1 cellular context compared by ENCODE assay signal in the genomic region with DNA sequence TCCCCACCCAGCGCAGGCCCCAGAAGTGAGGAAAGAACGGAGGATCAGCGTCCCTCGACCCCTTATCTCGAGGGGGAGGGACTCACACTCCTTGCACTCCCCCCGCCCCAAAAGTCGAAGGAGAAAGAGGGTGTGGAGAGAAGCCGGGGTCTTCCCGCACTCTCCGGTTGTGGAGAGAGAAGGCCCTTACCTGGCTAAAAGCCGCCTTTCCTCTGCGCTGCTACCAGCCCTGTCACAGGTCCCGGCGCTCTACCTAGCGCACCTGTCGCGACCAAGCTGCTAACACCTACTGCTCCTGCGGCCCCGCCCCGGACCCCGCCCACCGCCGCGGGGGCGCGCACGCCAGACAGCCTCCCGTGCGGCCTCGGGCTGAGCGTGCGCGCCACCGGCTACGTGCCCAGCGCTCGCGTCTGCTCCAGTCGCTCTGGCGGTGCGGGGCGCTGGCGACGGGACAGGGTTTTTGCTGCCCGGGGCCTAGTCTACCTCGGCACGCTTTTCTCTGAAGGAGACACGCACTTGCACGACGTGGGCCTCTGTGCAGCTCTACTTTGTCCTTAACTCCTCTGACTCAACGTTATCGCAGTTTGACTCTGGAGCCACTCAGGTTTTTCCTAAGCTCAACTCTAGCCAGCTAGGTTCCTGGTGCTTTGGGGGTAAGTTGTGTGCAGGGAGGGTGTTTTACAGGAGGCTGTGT.
A peak's percentile ranks its signal among the peaks of the same experiment; 100 is the strongest.
TF ChIP-seq lines count a peak whose summit lies in the region.

A gene (minus strand): TSS at position 291 of the 694 bp plus-strand sequence. CDS start 34,769 bp downstream, outside the sequence.

TF ChIP-seq in HepG2, 621 proteins besides CTCF, POLR2A, EP300 and RAD21 (continued from another document and continues in another):
- TF ChIP-seq ZNF264 (CRISPR knock-in tag; IDR thresholded peaks at IDR 0.05), result 0 out of 2 replicates have a peak, but pooled peaks have one; percentile 34
- TF ChIP-seq BRCA1 (CRISPR knock-in tag; IDR thresholded peaks at IDR 0.05), result no peak
- TF ChIP-seq GZF1 (CRISPR knock-in tag; IDR thresholded peaks at IDR 0.05), result 0 out of 2 replicates have a peak, but pooled peaks have one; percentile 70
- peak; percentile 62; the same call in 1 of the 2 replicates for TF ChIP-seq ESRRA (CRISPR knock-in tag; IDR thresholded peaks at IDR 0.05; ENCODE audit: low read depth)
- peak; percentile 40; the same call in 1 of the 2 replicates for TF ChIP-seq MEIS1 (CRISPR knock-in tag; IDR thresholded peaks at IDR 0.05; ENCODE audit: borderline replicate concordance)
- TF ChIP-seq FOXP1 (IDR thresholded peaks at IDR 0.05), result no peak
- no peak for TF ChIP-seq FOXP1 (CRISPR knock-in tag; IDR thresholded peaks at IDR 0.05)
- TF ChIP-seq, protein P1, sequence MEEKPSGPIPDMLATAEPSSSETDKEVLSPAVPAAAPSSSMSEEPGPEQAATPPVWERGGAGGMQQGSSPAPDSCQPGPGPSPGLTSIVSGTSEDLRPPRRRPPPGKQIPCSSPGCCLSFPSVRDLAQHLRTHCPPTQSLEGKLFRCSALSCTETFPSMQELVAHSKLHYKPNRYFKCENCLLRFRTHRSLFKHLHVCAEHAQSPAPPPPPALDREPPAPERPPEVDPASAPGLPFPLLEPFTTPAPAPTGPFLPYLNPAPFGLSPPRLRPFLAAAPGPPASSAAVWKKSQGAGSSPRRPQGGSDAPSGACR (CRISPR knock-in tag; IDR thresholded peaks at IDR 0.05), result 0 out of 2 replicates have a peak, but pooled peaks have one; percentile 39
- no peak for TF ChIP-seq SKI (IDR thresholded peaks at IDR 0.05; ENCODE audit: partially characterized antibody)
- TF ChIP-seq, protein P2, sequence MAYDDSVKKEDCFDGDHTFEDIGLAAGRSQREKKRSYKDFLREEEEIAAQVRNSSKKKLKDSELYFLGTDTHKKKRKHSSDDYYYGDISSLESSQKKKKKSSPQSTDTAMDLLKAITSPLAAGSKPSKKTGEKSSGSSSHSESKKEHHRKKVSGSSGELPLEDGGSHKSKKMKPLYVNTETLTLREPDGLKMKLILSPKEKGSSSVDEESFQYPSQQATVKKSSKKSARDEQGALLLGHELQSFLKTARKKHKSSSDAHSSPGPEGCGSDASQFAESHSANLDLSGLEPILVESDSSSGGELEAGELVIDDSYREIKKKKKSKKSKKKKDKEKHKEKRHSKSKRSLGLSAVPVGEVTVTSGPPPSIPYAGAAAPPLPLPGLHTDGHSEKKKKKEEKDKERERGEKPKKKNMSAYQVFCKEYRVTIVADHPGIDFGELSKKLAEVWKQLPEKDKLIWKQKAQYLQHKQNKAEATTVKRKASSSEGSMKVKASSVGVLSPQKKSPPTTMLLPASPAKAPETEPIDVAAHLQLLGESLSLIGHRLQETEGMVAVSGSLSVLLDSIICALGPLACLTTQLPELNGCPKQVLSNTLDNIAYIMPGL (CRISPR knock-in tag; IDR thresholded peaks at IDR 0.05; ENCODE audit: borderline replicate concordance in 1 of 2, low read depth in 1 of 2), result peak; percentile 69 to 84
- TF ChIP-seq, protein P3, sequence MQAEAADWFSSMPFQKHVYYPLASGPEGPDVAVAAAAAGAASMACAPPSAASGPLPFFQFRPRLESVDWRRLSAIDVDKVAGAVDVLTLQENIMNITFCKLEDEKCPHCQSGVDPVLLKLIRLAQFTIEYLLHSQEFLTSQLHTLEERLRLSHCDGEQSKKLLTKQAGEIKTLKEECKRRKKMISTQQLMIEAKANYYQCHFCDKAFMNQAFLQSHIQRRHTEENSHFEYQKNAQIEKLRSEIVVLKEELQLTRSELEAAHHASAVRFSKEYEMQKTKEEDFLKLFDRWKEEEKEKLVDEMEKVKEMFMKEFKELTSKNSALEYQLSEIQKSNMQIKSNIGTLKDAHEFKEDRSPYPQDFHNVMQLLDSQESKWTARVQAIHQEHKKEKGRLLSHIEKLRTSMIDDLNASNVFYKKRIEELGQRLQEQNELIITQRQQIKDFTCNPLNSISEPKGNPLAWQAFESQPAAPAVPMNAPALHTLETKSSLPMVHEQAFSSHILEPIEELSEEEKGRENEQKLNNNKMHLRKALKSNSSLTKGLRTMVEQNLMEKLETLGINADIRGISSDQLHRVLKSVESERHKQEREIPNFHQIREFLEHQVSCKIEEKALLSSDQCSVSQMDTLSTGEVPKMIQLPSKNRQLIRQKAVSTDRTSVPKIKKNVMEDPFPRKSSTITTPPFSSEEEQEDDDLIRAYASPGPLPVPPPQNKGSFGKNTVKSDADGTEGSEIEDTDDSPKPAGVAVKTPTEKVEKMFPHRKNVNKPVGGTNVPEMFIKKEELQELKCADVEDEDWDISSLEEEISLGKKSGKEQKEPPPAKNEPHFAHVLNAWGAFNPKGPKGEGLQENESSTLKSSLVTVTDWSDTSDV (CRISPR knock-in tag; IDR thresholded peaks at IDR 0.05), result peak; percentile 60; the same call in 1 of the 2 replicates
- TF ChIP-seq, protein P4, sequence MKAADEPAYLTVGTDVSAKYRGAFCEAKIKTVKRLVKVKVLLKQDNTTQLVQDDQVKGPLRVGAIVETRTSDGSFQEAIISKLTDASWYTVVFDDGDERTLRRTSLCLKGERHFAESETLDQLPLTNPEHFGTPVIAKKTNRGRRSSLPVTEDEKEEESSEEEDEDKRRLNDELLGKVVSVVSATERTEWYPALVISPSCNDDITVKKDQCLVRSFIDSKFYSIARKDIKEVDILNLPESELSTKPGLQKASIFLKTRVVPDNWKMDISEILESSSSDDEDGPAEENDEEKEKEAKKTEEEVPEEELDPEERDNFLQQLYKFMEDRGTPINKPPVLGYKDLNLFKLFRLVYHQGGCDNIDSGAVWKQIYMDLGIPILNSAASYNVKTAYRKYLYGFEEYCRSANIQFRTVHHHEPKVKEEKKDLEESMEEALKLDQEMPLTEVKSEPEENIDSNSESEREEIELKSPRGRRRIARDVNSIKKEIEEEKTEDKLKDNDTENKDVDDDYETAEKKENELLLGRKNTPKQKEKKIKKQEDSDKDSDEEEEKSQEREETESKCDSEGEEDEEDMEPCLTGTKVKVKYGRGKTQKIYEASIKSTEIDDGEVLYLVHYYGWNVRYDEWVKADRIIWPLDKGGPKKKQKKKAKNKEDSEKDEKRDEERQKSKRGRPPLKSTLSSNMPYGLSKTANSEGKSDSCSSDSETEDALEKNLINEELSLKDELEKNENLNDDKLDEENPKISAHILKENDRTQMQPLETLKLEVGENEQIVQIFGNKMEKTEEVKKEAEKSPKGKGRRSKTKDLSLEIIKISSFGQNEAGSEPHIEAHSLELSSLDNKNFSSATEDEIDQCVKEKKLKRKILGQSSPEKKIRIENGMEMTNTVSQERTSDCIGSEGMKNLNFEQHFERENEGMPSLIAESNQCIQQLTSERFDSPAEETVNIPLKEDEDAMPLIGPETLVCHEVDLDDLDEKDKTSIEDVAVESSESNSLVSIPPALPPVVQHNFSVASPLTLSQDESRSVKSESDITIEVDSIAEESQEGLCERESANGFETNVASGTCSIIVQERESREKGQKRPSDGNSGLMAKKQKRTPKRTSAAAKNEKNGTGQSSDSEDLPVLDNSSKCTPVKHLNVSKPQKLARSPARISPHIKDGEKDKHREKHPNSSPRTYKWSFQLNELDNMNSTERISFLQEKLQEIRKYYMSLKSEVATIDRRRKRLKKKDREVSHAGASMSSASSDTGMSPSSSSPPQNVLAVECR (CRISPR knock-in tag; IDR thresholded peaks at IDR 0.05; ENCODE audit: borderline replicate concordance), result peak; percentile 83
- TF ChIP-seq, protein P5, sequence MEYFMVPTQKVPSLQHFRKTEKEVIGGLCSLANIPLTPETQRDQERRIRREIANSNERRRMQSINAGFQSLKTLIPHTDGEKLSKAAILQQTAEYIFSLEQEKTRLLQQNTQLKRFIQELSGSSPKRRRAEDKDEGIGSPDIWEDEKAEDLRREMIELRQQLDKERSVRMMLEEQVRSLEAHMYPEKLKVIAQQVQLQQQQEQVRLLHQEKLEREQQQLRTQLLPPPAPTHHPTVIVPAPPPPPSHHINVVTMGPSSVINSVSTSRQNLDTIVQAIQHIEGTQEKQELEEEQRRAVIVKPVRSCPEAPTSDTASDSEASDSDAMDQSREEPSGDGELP (IDR thresholded peaks at IDR 0.05; ENCODE audit: borderline replicate concordance, low read depth), result no peak
- peak; percentile 79 for TF ChIP-seq ASH2L (IDR thresholded peaks at IDR 0.05; ENCODE audit: insufficient read length, low read depth, low read length)
- TF ChIP-seq, protein P6, sequence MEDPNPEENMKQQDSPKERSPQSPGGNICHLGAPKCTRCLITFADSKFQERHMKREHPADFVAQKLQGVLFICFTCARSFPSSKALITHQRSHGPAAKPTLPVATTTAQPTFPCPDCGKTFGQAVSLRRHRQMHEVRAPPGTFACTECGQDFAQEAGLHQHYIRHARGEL (CRISPR knock-in tag; IDR thresholded peaks at IDR 0.05), result 0 out of 2 replicates have a peak, but pooled peaks have one; percentile 48
- TF ChIP-seq, protein P7, sequence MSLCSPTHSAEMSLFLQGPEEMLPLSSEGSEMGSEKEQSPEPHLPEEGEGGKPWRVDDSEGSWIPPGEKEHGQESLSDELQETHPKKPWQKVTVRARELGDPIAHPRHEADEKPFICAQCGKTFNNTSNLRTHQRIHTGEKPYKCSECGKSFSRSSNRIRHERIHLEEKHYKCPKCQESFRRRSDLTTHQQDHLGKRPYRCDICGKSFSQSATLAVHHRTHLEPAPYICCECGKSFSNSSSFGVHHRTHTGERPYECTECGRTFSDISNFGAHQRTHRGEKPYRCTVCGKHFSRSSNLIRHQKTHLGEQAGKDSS (CRISPR knock-in tag; IDR thresholded peaks at IDR 0.05; ENCODE audit: borderline replicate concordance, low read depth), result 0 out of 2 replicates have a peak, but pooled peaks have one; percentile 46
- TF ChIP-seq, protein P8, sequence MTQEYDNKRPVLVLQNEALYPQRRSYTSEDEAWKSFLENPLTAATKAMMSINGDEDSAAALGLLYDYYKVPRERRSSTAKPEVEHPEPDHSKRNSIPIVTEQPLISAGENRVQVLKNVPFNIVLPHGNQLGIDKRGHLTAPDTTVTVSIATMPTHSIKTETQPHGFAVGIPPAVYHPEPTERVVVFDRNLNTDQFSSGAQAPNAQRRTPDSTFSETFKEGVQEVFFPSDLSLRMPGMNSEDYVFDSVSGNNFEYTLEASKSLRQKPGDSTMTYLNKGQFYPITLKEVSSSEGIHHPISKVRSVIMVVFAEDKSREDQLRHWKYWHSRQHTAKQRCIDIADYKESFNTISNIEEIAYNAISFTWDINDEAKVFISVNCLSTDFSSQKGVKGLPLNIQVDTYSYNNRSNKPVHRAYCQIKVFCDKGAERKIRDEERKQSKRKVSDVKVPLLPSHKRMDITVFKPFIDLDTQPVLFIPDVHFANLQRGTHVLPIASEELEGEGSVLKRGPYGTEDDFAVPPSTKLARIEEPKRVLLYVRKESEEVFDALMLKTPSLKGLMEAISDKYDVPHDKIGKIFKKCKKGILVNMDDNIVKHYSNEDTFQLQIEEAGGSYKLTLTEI (CRISPR knock-in tag; conservative IDR thresholded peaks at IDR 0.05), result no peak
- no peak for TF ChIP-seq ZNF292 (CRISPR knock-in tag; IDR thresholded peaks at IDR 0.05; ENCODE audit: borderline replicate concordance, low read depth)
- TF ChIP-seq KLF11 (CRISPR knock-in tag; IDR thresholded peaks at IDR 0.05), result 0 out of 2 replicates have a peak, but pooled peaks have one; percentile 53
- TF ChIP-seq JARID2 (CRISPR knock-in tag; IDR thresholded peaks at IDR 0.05; ENCODE audit: insufficient replicate concordance), result peak; percentile 14
- no peak for TF ChIP-seq ZNF138 (CRISPR knock-in tag; IDR thresholded peaks at IDR 0.05; ENCODE audit: low read depth)
- no peak for TF ChIP-seq ZNF782 (CRISPR knock-in tag; IDR thresholded peaks at IDR 0.05; ENCODE audit: borderline replicate concordance)
- peak; percentile 59; the same call in 1 of the 2 replicates for TF ChIP-seq ZSCAN12 (CRISPR knock-in tag; IDR thresholded peaks at IDR 0.05)
- peak; percentile 57; the same call in 1 of the 2 replicates for TF ChIP-seq ZMYM3 (CRISPR knock-in tag; IDR thresholded peaks at IDR 0.05)
- no peak; the same call in 2 of the 3 replicates for TF ChIP-seq MXI1 (IDR thresholded peaks at IDR 0.05; ENCODE audit: borderline replicate concordance, low read depth, low read length)
- TF ChIP-seq NFIB (CRISPR knock-in tag; IDR thresholded peaks at IDR 0.05; ENCODE audit: borderline replicate concordance), result no peak
- TF ChIP-seq ZNF747 (CRISPR knock-in tag; IDR thresholded peaks at IDR 0.05; ENCODE audit: borderline replicate concordance), result peak; percentile 38; the same call in 1 of the 2 replicates
- no peak for TF ChIP-seq TBP (CRISPR knock-in tag; IDR thresholded peaks at IDR 0.05)
- no peak for TF ChIP-seq ZNF549 (CRISPR knock-in tag; IDR thresholded peaks at IDR 0.05)
- no peak for TF ChIP-seq XBP1 (CRISPR knock-in tag; IDR thresholded peaks at IDR 0.05)
- TF ChIP-seq NAIF1 (CRISPR knock-in tag; IDR thresholded peaks at IDR 0.05; ENCODE audit: borderline replicate concordance), result peak; percentile 75; the same call in 1 of the 2 replicates
- TF ChIP-seq FOXA1 (IDR thresholded peaks at IDR 0.05), result no peak
- TF ChIP-seq FOXA1 (CRISPR knock-in tag; IDR thresholded peaks at IDR 0.05), result no peak
- TF ChIP-seq DR1 (CRISPR knock-in tag; IDR thresholded peaks at IDR 0.05), result peak; percentile 16; the same call in 1 of the 2 replicates
- TF ChIP-seq, protein P9, sequence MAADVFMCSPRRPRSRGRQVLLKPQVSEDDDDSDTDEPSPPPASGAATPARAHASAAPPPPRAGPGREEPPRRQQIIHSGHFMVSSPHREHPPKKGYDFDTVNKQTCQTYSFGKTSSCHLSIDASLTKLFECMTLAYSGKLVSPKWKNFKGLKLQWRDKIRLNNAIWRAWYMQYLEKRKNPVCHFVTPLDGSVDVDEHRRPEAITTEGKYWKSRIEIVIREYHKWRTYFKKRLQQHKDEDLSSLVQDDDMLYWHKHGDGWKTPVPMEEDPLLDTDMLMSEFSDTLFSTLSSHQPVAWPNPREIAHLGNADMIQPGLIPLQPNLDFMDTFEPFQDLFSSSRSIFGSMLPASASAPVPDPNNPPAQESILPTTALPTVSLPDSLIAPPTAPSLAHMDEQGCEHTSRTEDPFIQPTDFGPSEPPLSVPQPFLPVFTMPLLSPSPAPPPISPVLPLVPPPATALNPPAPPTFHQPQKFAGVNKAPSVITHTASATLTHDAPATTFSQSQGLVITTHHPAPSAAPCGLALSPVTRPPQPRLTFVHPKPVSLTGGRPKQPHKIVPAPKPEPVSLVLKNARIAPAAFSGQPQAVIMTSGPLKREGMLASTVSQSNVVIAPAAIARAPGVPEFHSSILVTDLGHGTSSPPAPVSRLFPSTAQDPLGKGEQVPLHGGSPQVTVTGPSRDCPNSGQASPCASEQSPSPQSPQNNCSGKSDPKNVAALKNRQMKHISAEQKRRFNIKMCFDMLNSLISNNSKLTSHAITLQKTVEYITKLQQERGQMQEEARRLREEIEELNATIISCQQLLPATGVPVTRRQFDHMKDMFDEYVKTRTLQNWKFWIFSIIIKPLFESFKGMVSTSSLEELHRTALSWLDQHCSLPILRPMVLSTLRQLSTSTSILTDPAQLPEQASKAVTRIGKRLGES (CRISPR knock-in tag; IDR thresholded peaks at IDR 0.05; ENCODE audit: borderline replicate concordance), result no peak
- no peak for TF ChIP-seq TOE1 (CRISPR knock-in tag; IDR thresholded peaks at IDR 0.05)
- TF ChIP-seq HHEX (CRISPR knock-in tag; IDR thresholded peaks at IDR 0.05), result no peak
- no peak for TF ChIP-seq HNRNPL (IDR thresholded peaks at IDR 0.05; ENCODE audit: low read depth, low read length)
- TF ChIP-seq ZNF33A (CRISPR knock-in tag; IDR thresholded peaks at IDR 0.05; ENCODE audit: borderline replicate concordance), result no peak
